Comparison of ENCODE assay signal across 1 cellular context in genomic region chr11:44780940-44781631, GRCh38.
TF ChIP-seq lines count a peak whose summit lies in the region.

No MANE protein-coding gene starts in this region.

TF ChIP-seq in K562, 482 proteins besides CTCF, POLR2A, EP300 and RAD21 (continued from another document and continues in another):
- TF ChIP-seq ZNF282 (CRISPR knock-in tag; IDR thresholded peaks at IDR 0.05) (no peak), SIRT6 (IDR thresholded peaks at IDR 0.05; ENCODE audit: low read depth, low read length) (no peak), SNRNP70 (optimal IDR thresholded peaks at IDR 0.05; ENCODE audit: low read depth, low read length) (no peak), NRF1 (conservative IDR thresholded peaks at IDR 0.05 in 1 of 2, IDR thresholded peaks at IDR 0.05 in 1 of 2) (peak in 1 of 2 experiments; percentile 44), GTF2A2 (tag; IDR thresholded peaks at IDR 0.05) (no peak), ZNF3 (CRISPR knock-in tag; IDR thresholded peaks at IDR 0.05) (no peak), SP2 (IDR thresholded peaks at IDR 0.05; ENCODE audit: extremely low read depth, low read depth, low read length, poor library complexity, severe bottlenecking) (no peak), EGR1 (conservative IDR thresholded peaks at IDR 0.05) (peak; percentile 51), BRF2 (IDR thresholded peaks at IDR 0.05; ENCODE audit: borderline replicate concordance, insufficient read depth, insufficient read length) (no peak), PURB (CRISPR knock-in tag; IDR thresholded peaks at IDR 0.05; ENCODE audit: low read depth) (no peak), FOXP4 (CRISPR knock-in tag; IDR thresholded peaks at IDR 0.05; ENCODE audit: borderline replicate concordance) (no peak), DACH1 (IDR thresholded peaks at IDR 0.05; ENCODE audit: partially characterized antibody) (peak; percentile 49), ZBTB34 (CRISPR knock-in tag; IDR thresholded peaks at IDR 0.05) (no peak), SIN3B (IDR thresholded peaks at IDR 0.05; ENCODE audit: low read depth) (no peak), MTA3 (IDR thresholded peaks at IDR 0.05; ENCODE audit: borderline replicate concordance) (0 out of 2 replicates have a peak, but pooled peaks have one; percentile 58), ZNF431 (CRISPR knock-in tag; IDR thresholded peaks at IDR 0.05) (0 out of 2 replicates have a peak, but pooled peaks have one; percentile 41), DDX20 (tag; IDR thresholded peaks at IDR 0.05; ENCODE audit: low read depth) (no peak), SRF (CRISPR knock-in tag; IDR thresholded peaks at IDR 0.05) (no peak), MYC (IDR thresholded peaks at IDR 0.05; ENCODE audit: low read depth, low read length) (peak; percentile 81), MYC (CRISPR knock-in tag; IDR thresholded peaks at IDR 0.05; ENCODE audit: borderline replicate concordance, low read depth) (no peak), LEF1 (IDR thresholded peaks at IDR 0.05) (peak; percentile 82), ZFP1 (CRISPR knock-in tag; IDR thresholded peaks at IDR 0.05) (no peak), OTX1 (CRISPR knock-in tag; IDR thresholded peaks at IDR 0.05) (no peak), ZFX (CRISPR knock-in tag; IDR thresholded peaks at IDR 0.05) (peak; percentile 44; the same call in 1 of the 2 replicates), ZBTB26 (CRISPR knock-in tag; IDR thresholded peaks at IDR 0.05) (no peak), ZBTB2 (IDR thresholded peaks at IDR 0.05) (no peak), ZNF655 (CRISPR knock-in tag; IDR thresholded peaks at IDR 0.05) (no peak), USF2 (CRISPR knock-in tag; IDR thresholded peaks at IDR 0.05) (no peak), RBFOX2 (IDR thresholded peaks at IDR 0.05; ENCODE audit: low read depth, low read length) (peak; percentile 42; the same call in 1 of the 2 replicates), NFYB (IDR thresholded peaks at IDR 0.05; ENCODE audit: extremely low read depth, insufficient read length) (no peak), E2F3 (CRISPR knock-in tag; IDR thresholded peaks at IDR 0.05) (no peak), ZNF347 (CRISPR knock-in tag; IDR thresholded peaks at IDR 0.05; ENCODE audit: low read depth) (no peak), FOXP1 (CRISPR knock-in tag; IDR thresholded peaks at IDR 0.05) (no peak), EP400 (IDR thresholded peaks at IDR 0.05) (peak; percentile 63), ZNF121 (CRISPR knock-in tag; conservative IDR thresholded peaks at IDR 0.05) (no peak), ZNF124 (CRISPR knock-in tag; IDR thresholded peaks at IDR 0.05) (no peak), RNF2 (IDR thresholded peaks at IDR 0.05) (peak; percentile 96), MNT (conservative IDR thresholded peaks at IDR 0.05) (peak; percentile 59 to 83), ZNF740 (CRISPR knock-in tag; IDR thresholded peaks at IDR 0.05) (no peak), ZNF740 (tag; IDR thresholded peaks at IDR 0.05) (no peak), RBM22 (IDR thresholded peaks at IDR 0.05; ENCODE audit: low read depth, low read length, poor library complexity, severe bottlenecking) (no peak), IRF1 (CRISPR knock-in tag; IDR thresholded peaks at IDR 0.05; ENCODE audit: borderline replicate concordance) (no peak), HES1 (IDR thresholded peaks at IDR 0.05; ENCODE audit: low read depth) (peak; percentile 69), NFATC3 (IDR thresholded peaks at IDR 0.05) (no peak), WHSC1 (IDR thresholded peaks at IDR 0.05; ENCODE audit: low read length) (no peak), ZNF696 (CRISPR knock-in tag; conservative IDR thresholded peaks at IDR 0.05) (no peak), MECOM (CRISPR knock-in tag; IDR thresholded peaks at IDR 0.05) (no peak), THRA (IDR thresholded peaks at IDR 0.05) (no peak), ZNF12 (CRISPR knock-in tag; IDR thresholded peaks at IDR 0.05) (no peak), ZC3H4 (CRISPR knock-in tag; IDR thresholded peaks at IDR 0.05; ENCODE audit: borderline replicate concordance) (no peak), ZNF445 (CRISPR knock-in tag; IDR thresholded peaks at IDR 0.05; ENCODE audit: low read depth) (no peak), NFIX (CRISPR knock-in tag; IDR thresholded peaks at IDR 0.05; ENCODE audit: low read depth) (no peak), LCOR (CRISPR knock-in tag; IDR thresholded peaks at IDR 0.05) (peak; percentile 66; the same call in 1 of the 2 replicates), KLF16 (IDR thresholded peaks at IDR 0.05) (peak; percentile 91), MAX (CRISPR knock-in tag; IDR thresholded peaks at IDR 0.05) (peak; percentile 93), RFX7 (CRISPR knock-in tag; IDR thresholded peaks at IDR 0.05) (no peak), FOXK2 (conservative IDR thresholded peaks at IDR 0.05 in 1 of 2, IDR thresholded peaks at IDR 0.05 in 1 of 2; ENCODE audit: low read depth in 2 of 2) (0 out of 4 replicates have a peak, but pooled peaks of 1 of the 2 experiments have one; percentile 24), FOXA3 (CRISPR knock-in tag; conservative IDR thresholded peaks at IDR 0.05 in 1 of 2, IDR thresholded peaks at IDR 0.05 in 1 of 2) (no peak)
